8 cellular contexts compared by ENCODE assay signal in the genomic region with DNA sequence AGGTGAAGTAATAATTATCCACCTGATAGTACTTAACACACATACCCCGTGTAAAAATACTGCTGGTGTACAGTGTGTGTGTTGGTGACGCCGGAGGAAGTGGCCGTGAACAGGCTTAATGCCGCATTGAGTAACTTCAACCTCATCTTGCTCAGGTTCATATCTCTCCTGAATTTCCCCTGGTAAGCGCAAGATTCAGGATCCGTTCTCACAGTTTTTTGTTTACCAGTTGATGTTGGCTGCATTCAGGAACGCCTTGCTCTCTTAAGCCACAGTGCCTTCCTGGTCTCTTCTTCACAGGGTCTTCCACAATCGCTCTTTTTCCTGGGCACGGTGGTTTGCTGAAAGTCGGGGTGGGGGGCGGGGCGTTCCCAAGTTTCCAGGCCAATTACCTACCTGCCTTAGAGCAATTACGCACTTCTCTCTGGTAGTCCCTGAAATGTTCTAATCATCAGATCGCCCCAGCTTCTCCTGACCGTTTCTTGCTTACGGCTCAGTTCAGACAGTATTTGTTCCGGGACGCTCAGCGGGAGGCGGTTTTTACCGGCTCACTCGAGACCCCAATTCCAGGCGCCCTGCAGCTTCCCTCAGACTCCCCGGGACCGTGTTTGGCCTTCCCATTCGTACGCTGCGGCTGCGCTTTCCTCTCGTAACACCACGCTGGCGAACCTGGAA. TPM values are rescaled to one million over a fixed set of nuclear protein-coding genes. Genes with fewer than 3 reads are reported as not detected.
DNase-seq lines count a peak whose midpoint lies in the region; ATAC-seq and TF ChIP-seq lines count a peak whose summit lies in the region.

No MANE protein-coding gene starts in this region.

- H4K20me1 ChIP-seq in PC-9 (ENCODE audit: insufficient read depth), result peaks cover 4% of the 10 kb centered on the region; the same call in 1 of the 2 replicates

- H3K4me3 ChIP-seq in PC-9, result peak overlapping the region; percentile 84
- peak overlapping the region; percentile 84 to 95 (median 91) for H3K4me3 ChIP-seq in stomach

- CTCF ChIA-PET in PC-9 (lab: Charles Lee), result no interaction called here

- peak overlapping the region; percentile 80 for H3K4me2 ChIP-seq in PC-9

- no peak for TF ChIP-seq EP300 in stomach (IDR thresholded peaks at IDR 0.05)

- no peak for TF ChIP-seq CTCF in PC-9 (conservative IDR thresholded peaks at IDR 0.05)
- TF ChIP-seq CTCF in brain (conservative IDR thresholded peaks at IDR 0.05), result no peak
- no peak for TF ChIP-seq CTCF in stomach (IDR thresholded peaks at IDR 0.05)

- H3K27ac Mint-ChIP-seq in brain, result peak overlapping the region; percentile 92 to 98 (median 98)

- H3K27me3 Mint-ChIP-seq in brain, result peaks cover 12% of the 10 kb centered on the region

- H3K4me1 Mint-ChIP-seq in brain, result peaks cover 68% of the 10 kb centered on the region

- H3K27ac ChIP-seq in PC-9 (peak overlapping the region; percentile 92), stomach (peak overlapping the region; percentile 93 to 99 (median 97))

- peak overlapping the region; percentile 98 for H2AFZ ChIP-seq in PC-9

- H3K27me3 ChIP-seq in PC-9 (ENCODE audit: insufficient read depth, low read depth) (no peaks in the 10 kb centered on the region), stomach (no peaks in the 10 kb centered on the region)

- POLR2A ChIA-PET in PC-9 (lab: Charles Lee; ENCODE audit: unreplicated experiment), result interaction anchor here (0.5 to 0.9 kb wide), 5 partner anchors 38 to 1128 kb away, joined by 3 to 7 read pairs (median 3); no protein-coding TSS in a partner anchor

- H3F3A ChIP-seq in PC-9 (ENCODE audit: insufficient read depth, low read depth), result peaks cover 5% of the 10 kb centered on the region; the same call in 1 of the 2 replicates

- H3K9me3 ChIP-seq in PC-9 (ENCODE audit: insufficient read depth, low read depth) (peaks cover 7% of the 10 kb centered on the region; the same call in 1 of the 2 replicates), stomach (peaks cover 0 to 16% (median 9%) of the 10 kb centered on the region in 4 donors)

- peak overlapping the region; percentile 92 to 96 (median 95) for H3K4me3 Mint-ChIP-seq in brain

- intact Hi-C loops in PC-9 (cut with micrococcal nuclease; ENCODE audit: unreplicated experiment), result loop anchor here (2.0 kb wide), 1 partner anchor 1757 kb away; no protein-coding TSS in a partner anchor
- intact Hi-C loops in stomach (cut with DNase I; ENCODE audit: low total_unique reads), result no loop called here

- WGBS in stomach, 5 donors, result 0 to 2% (median 1%) methylated on average over 33 of the region's 33 CpGs

- DNase-seq in AG08395 (ENCODE audit: low spot score) (peak; percentile 6), PC-9 (peak; percentile 17 to 69), left lobe of liver (ENCODE audit: low spot score) (no peak), stomach (peak; percentile 37)
- DNase-seq in NK-92 treated with Interleukin-12 subunit alpha and Interleukin-12 subunit beta, amount 100 ng/mL, for 24 hours (lab: John Stamatoyannopoulos, UW), result no peak

- H3K9me2 ChIP-seq in PC-9 (ENCODE audit: insufficient read depth), result no peaks in the 10 kb centered on the region

- peaks cover 53% of the 10 kb centered on the region for H3K79me2 ChIP-seq in PC-9 (ENCODE audit: low read depth)

- H3K4me1 ChIP-seq in PC-9 (replicated peaks; ENCODE audit: insufficient read depth), result peaks cover 33% of the 10 kb centered on the region
- H3K4me1 ChIP-seq in stomach, result peaks cover 11 to 59% (median 33%) of the 10 kb centered on the region in 4 donors

- peaks cover 40% of the 10 kb centered on the region for H3K36me3 Mint-ChIP-seq in brain

- H3K9me3 Mint-ChIP-seq in brain, result peaks cover 16 to 30% (median 27%) of the 10 kb centered on the region in 5 experiments

- ATAC-seq in GM18870 (IDR thresholded peaks at IDR 0.05; ENCODE audit: unreplicated experiment) (peak; percentile 18), HG03439 (IDR thresholded peaks at IDR 0.05; ENCODE audit: unreplicated experiment) (peak; percentile 12), left lobe of liver (peak; percentile 26)

- TF ChIP-seq POLR2A in stomach (IDR thresholded peaks at IDR 0.05), result no peak

- no peaks in the 10 kb centered on the region for H3K36me3 ChIP-seq in PC-9 (ENCODE audit: low read depth)
- H3K36me3 ChIP-seq in stomach, result peaks cover 0 to 6% (median 0%) of the 10 kb centered on the region in 4 donors

- BruUV-seq in PC-9 (replicated peaks; lab: Mats Ljungman, UMichigan), result TSS peak; percentile 84

RNA-seq across cellular contexts. Expression of a gene that starts 0.7 kb away (rescaled TPM):
- total RNA-seq in PC-9 (2021) (8.1 and 10.5 TPM in 2 replicates), left lobe of liver (50.7 TPM), stomach (100 to 1,000 TPM in 1 of 5 donors, 10 to 100 TPM in 3, 1 to 10 TPM in 1; 9.9 to 102 (median 19.6) TPM)
- polyA plus RNA-seq in brain (ENCODE audit: insufficient read depth, low read depth, low replicate concordance) (3.4 TPM), stomach (10 to 100 TPM in 1 of 3 donors, 1 to 10 TPM in 2; 6.3 to 10.7 (median 8.8) TPM)

RNA-seq across cellular contexts. Expression of a gene that starts 31.7 kb away (rescaled TPM):
- total RNA-seq in PC-9 (2021), result not detected in 2 replicates
- 8.0 TPM for polyA plus RNA-seq in brain (ENCODE audit: insufficient read depth, low read depth, low replicate concordance)
- 1.2 TPM for total RNA-seq in left lobe of liver
- total RNA-seq in stomach, result 10 to 100 TPM; 12.2 to 25.2 (median 19.2) TPM
- 10 to 100 TPM in 2 of 3 donors, 1 to 10 TPM in 1; 4.7 to 18.2 (median 12.9) TPM for polyA plus RNA-seq in stomach

Comparison
In these comparisons a context has a peak if more than half of its experiments do, and no peak if none do; other contexts are left out.
1. DNase-seq: peak in AG08395 (single experiment), PC-9 (2 of 2) and stomach (single experiment); none in left lobe of liver (single experiment) and NK-92 treated with Interleukin-12 subunit alpha and Interleukin-12 subunit beta, amount 100 ng/mL, for 24 hours (single experiment).
2. Peak in every context shown above with its lines, with median percentiles within 50 percentile points of each other: ATAC-seq.